ENCODE assay signal across 14 cellular contexts in the genomic region with DNA sequence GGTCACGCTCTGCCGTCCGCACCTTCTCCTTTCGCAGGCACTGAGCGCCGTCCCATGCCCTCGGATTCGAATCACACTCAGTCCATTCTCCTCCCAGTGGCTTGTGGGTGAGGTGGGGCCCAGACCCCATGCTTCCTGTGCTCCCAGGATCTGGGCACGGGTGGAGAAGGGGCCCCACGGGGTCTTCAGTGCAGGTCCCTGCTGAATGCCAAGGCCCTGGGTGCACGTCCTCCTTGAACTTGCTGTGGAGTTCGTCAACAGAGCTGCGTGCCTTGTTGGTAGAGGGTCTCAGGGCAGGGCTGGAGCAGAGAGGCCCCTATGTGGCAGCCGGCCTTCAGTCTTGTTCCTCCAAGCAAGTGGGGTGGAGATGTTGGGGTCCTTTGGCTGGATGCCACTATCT. TPM values are rescaled to one million over a fixed set of nuclear protein-coding genes. Genes with fewer than 3 reads are reported as not detected.
DNase-seq lines count a peak whose midpoint lies in the region; ATAC-seq and TF ChIP-seq lines count a peak whose summit lies in the region.
"Had no signal": no experiment of that assay in that cellular context is flagged by ENCODE, and none has a peak within 500 bp of the region (broad histone marks: within the 10 kb centered on the region; RNA-seq: fewer than 3 reads in every experiment).

No MANE protein-coding gene starts in this region.

- no peak for ATAC-seq in central memory CD8-positive, alpha-beta T cell (replicated peaks; ENCODE audit: extremely low read depth, poor library complexity, severe bottlenecking)

- peaks cover 24% of the 10 kb centered on the region for H3K36me3 Mint-ChIP-seq in central memory CD8-positive, alpha-beta T cell (ENCODE audit: insufficient read depth)
- peaks cover 15% of the 10 kb centered on the region for H3K36me3 Mint-ChIP-seq in neural progenitor cell
- peaks cover 10% of the 10 kb centered on the region for H3K36me3 Mint-ChIP-seq in type B pancreatic cell
- H3K36me3 Mint-ChIP-seq in Calu3 (ENCODE audit: insufficient read depth, unreplicated experiment), result peaks cover 77% of the 10 kb centered on the region

- H3K27ac ChIP-seq in RWPE1 (peak overlapping the region; percentile 59; the same call in 1 of the 2 replicates), neural progenitor cell (no peak overlapping the region), Peyer's patch (no peak overlapping the region)
- H3K27ac ChIP-seq: C4-2B had no signal

- no peak for DNase-seq in RWPE1 (ENCODE audit: low spot score)
- DNase-seq in central memory CD8-positive, alpha-beta T cell (ENCODE audit: low spot score in 2 of 2), result no peak
- no peak for DNase-seq in neural progenitor cell (ENCODE audit: low spot score)
- DNase-seq in type B pancreatic cell (ENCODE audit: extremely low spot score, unreplicated experiment), result no peak
- no peak for DNase-seq in Calu3
- no peak for DNase-seq in NCI-H1417 treated with DMSO at 0.1 percent for 48 hours (lab: John Stamatoyannopoulos, UW)
- DNase-seq in Peyer's patch, result no peak
- DNase-seq: BE2C, DND-41, GDM1 had no signal

- no peaks in the 10 kb centered on the region for H3K27me3 Mint-ChIP-seq in central memory CD8-positive, alpha-beta T cell
- H3K27me3 Mint-ChIP-seq in neural progenitor cell (ENCODE audit: insufficient read depth, low read depth) (peaks cover 13% of the 10 kb centered on the region), type B pancreatic cell (no peaks in the 10 kb centered on the region), Calu3 (ENCODE audit: unreplicated experiment) (no peaks in the 10 kb centered on the region)
- H3K27me3 Mint-ChIP-seq: CD4-positive, alpha-beta memory T cell; IgD-negative memory B cell had no signal

- TF ChIP-seq CTCF in RWPE1 (conservative IDR thresholded peaks at IDR 0.05; ENCODE audit: low read depth), result no peak
- TF ChIP-seq CTCF in neural progenitor cell (IDR thresholded peaks at IDR 0.05), result no peak
- TF ChIP-seq CTCF in type B pancreatic cell (conservative IDR thresholded peaks at IDR 0.05), result no peak
- no peak for TF ChIP-seq CTCF in Calu3 (IDR thresholded peaks at IDR 0.05; ENCODE audit: unreplicated experiment)
- TF ChIP-seq CTCF in Peyer's patch (IDR thresholded peaks at IDR 0.05), result no peak

- no peak overlapping the region for H2AFZ ChIP-seq in neural progenitor cell (replicated peaks)

- H3F3A ChIP-seq in neural progenitor cell (ENCODE audit: low read depth), result peaks cover 15% of the 10 kb centered on the region

- peaks cover 7% of the 10 kb centered on the region for H3K4me1 Mint-ChIP-seq in central memory CD8-positive, alpha-beta T cell
- H3K4me1 Mint-ChIP-seq in neural progenitor cell (peaks cover 4% of the 10 kb centered on the region), type B pancreatic cell (ENCODE audit: unreplicated experiment) (no peaks in the 10 kb centered on the region), Calu3 (ENCODE audit: low read depth, unreplicated experiment) (no peaks in the 10 kb centered on the region)

- no peaks in the 10 kb centered on the region for H3K79me2 ChIP-seq in neural progenitor cell (ENCODE audit: low read depth)

- no peaks in the 10 kb centered on the region for H3K9me3 Mint-ChIP-seq in central memory CD8-positive, alpha-beta T cell
- H3K9me3 Mint-ChIP-seq in neural progenitor cell (peaks cover 9% of the 10 kb centered on the region), type B pancreatic cell (no peaks in the 10 kb centered on the region), Calu3 (ENCODE audit: low read depth, unreplicated experiment) (no peaks in the 10 kb centered on the region)
- H3K9me3 Mint-ChIP-seq: CD4-positive, alpha-beta memory T cell; IgD-negative memory B cell had no signal

- intact Hi-C loops in Calu3 (cut with micrococcal nuclease; ENCODE audit: unreplicated experiment), result no loop called here

- peaks cover 6% of the 10 kb centered on the region for H3K4me1 ChIP-seq in neural progenitor cell
- H3K4me1 ChIP-seq in Peyer's patch, result peaks cover 0 to 6% (median 0%) of the 10 kb centered on the region in 4 donors

- H3K36me3 ChIP-seq in neural progenitor cell, result no peaks in the 10 kb centered on the region
- peaks cover 0 to 43% (median 0%) of the 10 kb centered on the region in 3 donors for H3K36me3 ChIP-seq in Peyer's patch

- H3K9me3 ChIP-seq in neural progenitor cell (ENCODE audit: low read depth), result no peaks in the 10 kb centered on the region
- H3K9me3 ChIP-seq in Peyer's patch, result no peaks in the 10 kb centered on the region
- H3K9me3 ChIP-seq: BE2C had no signal

- CTCF ChIA-PET in RWPE1 (lab: Yijun Ruan, JAX), result no interaction called here
- CTCF ChIA-PET in Calu3 (lab: Charles Lee), result no interaction called here

- no peak overlapping the region for H3K4me3 ChIP-seq in neural progenitor cell
- no peak overlapping the region for H3K4me3 ChIP-seq in Peyer's patch
- H3K4me3 ChIP-seq: A549 had no signal

- H3K9ac ChIP-seq in neural progenitor cell, result no peak overlapping the region

- H3K27me3 ChIP-seq in neural progenitor cell (no peaks in the 10 kb centered on the region), Peyer's patch (no peaks in the 10 kb centered on the region)
- H3K27me3 ChIP-seq: BE2C had no signal

- no peaks in the 10 kb centered on the region for H4K20me1 ChIP-seq in neural progenitor cell (ENCODE audit: low read depth)

- H3K4me3 Mint-ChIP-seq in central memory CD8-positive, alpha-beta T cell, result no peak overlapping the region
- no peak overlapping the region for H3K4me3 Mint-ChIP-seq in neural progenitor cell
- no peak overlapping the region for H3K4me3 Mint-ChIP-seq in type B pancreatic cell
- no peak overlapping the region for H3K4me3 Mint-ChIP-seq in Calu3 (ENCODE audit: low read depth, unreplicated experiment)
- H3K4me3 Mint-ChIP-seq: CD4-positive, alpha-beta memory T cell had no signal

- H3K4me2 ChIP-seq in neural progenitor cell, result no peak overlapping the region
- H3K4me2 ChIP-seq: A549 had no signal

- no TSS peak for BruUV-seq in Calu3 (replicated peaks; lab: Mats Ljungman, UMichigan)

- TF ChIP-seq POLR2A in Peyer's patch (IDR thresholded peaks at IDR 0.05), result no peak

- POLR2A ChIA-PET in RWPE1 (lab: Yijun Ruan, JAX; ENCODE audit: low non-redundant PET), result no interaction called here

- H3K27ac Mint-ChIP-seq in central memory CD8-positive, alpha-beta T cell (ENCODE audit: low read depth), result peak overlapping the region; percentile 57
- H3K27ac Mint-ChIP-seq in neural progenitor cell (peak overlapping the region; percentile 67), type B pancreatic cell (peak overlapping the region; percentile 51), Calu3 (ENCODE audit: unreplicated experiment) (no peak overlapping the region)

RNA-seq across cellular contexts. Expression of gene MC1R, which starts 7.3 kb away (rescaled TPM):
- total RNA-seq in neural progenitor cell (ENCODE audit: low replicate concordance), result 1.7 and 5.5 TPM in 2 replicates
- 3.6 and 3.8 TPM in 2 replicates for total RNA-seq in type B pancreatic cell (ENCODE audit: low replicate concordance)
- total RNA-seq in Calu3 (2022), result 16.9 and 17.4 TPM in 2 replicates
- total RNA-seq in Peyer's patch, result 10 to 100 TPM in 2 of 4 donors, 1 to 10 TPM in 2; 8.3 to 29.2 (median 11.2) TPM

RNA-seq across cellular contexts. Expression of gene TUBB3, which starts 11.8 kb away (rescaled TPM):
- total RNA-seq in neural progenitor cell (ENCODE audit: low replicate concordance), result 41.4 and 107 TPM in 2 replicates
- total RNA-seq in type B pancreatic cell (ENCODE audit: low replicate concordance), result 62.0 and 91.4 TPM in 2 replicates
- total RNA-seq in Calu3 (2022), result 52.1 and 61.5 TPM in 2 replicates
- 10 to 100 TPM in 1 of 4 donors, 1 to 10 TPM in 3; 2.1 to 12.4 (median 4.6) TPM for total RNA-seq in Peyer's patch

RNA-seq across cellular contexts. Expression of gene DEF8, which starts 37.2 kb away (rescaled TPM):
- 55.1 and 101 TPM in 2 replicates for total RNA-seq in neural progenitor cell (ENCODE audit: low replicate concordance)
- 61.0 and 63.5 TPM in 2 replicates for total RNA-seq in type B pancreatic cell (ENCODE audit: low replicate concordance)
- 67.0 and 70.1 TPM in 2 replicates for total RNA-seq in Calu3 (2022)
- total RNA-seq in Peyer's patch, result 100 to 1,000 TPM in 1 of 4 donors, 10 to 100 TPM in 3; 28.4 to 237 (median 60.9) TPM

RNA-seq across cellular contexts. Expression of gene TCF25, which starts 38.0 kb away (rescaled TPM):
- 95.6 and 127 TPM in 2 replicates for total RNA-seq in neural progenitor cell (ENCODE audit: low replicate concordance)
- 170 and 184 TPM in 2 replicates for total RNA-seq in type B pancreatic cell (ENCODE audit: low replicate concordance)
- total RNA-seq in Calu3 (2022), result 270 and 300 TPM in 2 replicates
- 100 to 1,000 TPM; 247 to 946 (median 371) TPM for total RNA-seq in Peyer's patch
